7 cellular contexts compared by ENCODE assay signal in genomic region chr11:119318240-119319135, GRCh38. TPM values are rescaled to one million over a fixed set of nuclear protein-coding genes. Genes with fewer than 3 reads are reported as not detected.
DNase-seq lines count a peak whose midpoint lies in the region; ATAC-seq and TF ChIP-seq lines count a peak whose summit lies in the region.

No MANE protein-coding gene starts in this region.

- H3K9me3 Mint-ChIP-seq in naive thymus-derived CD4-positive, alpha-beta T cell: no peaks in the 10 kb centered on the region

- POLR2A ChIA-PET in naive thymus-derived CD4-positive, alpha-beta T cell (lab: Charles Lee): interaction anchor here (0.9 to 2.1 kb wide), 2 partner anchors 10 to 15 kb away, joined by 3 to 6 read pairs; no protein-coding TSS in a partner anchor

- peak overlapping the region in 6 of 10 donors; percentile 51 to 79 (median 64) for H3K4me3 Mint-ChIP-seq in naive thymus-derived CD4-positive, alpha-beta T cell

- H3K27me3 ChIP-seq in naive thymus-derived CD4-positive, alpha-beta T cell (ENCODE audit: control insufficient read depth in 2 of 2, insufficient read depth in 2 of 2, low read length in 2 of 2): peaks cover 0 to 6% of the 10 kb centered on the region in 2 donors

- intact Hi-C loops in naive thymus-derived CD4-positive, alpha-beta T cell (cut with micrococcal nuclease): no loop called here

- peaks cover 10 to 21% of the 10 kb centered on the region in 2 donors for H3K4me1 ChIP-seq in naive thymus-derived CD4-positive, alpha-beta T cell (ENCODE audit: control insufficient read depth in 2 of 2, insufficient read depth in 2 of 2, low read length in 2 of 2)

- peak overlapping the region; percentile 95 for H3K4me3 ChIP-seq in coronary artery
- H3K4me3 ChIP-seq in naive thymus-derived CD4-positive, alpha-beta T cell (ENCODE audit: low read length): no peak overlapping the region

- H3K36me3 ChIP-seq in naive thymus-derived CD4-positive, alpha-beta T cell (ENCODE audit: control insufficient read depth in 2 of 3, insufficient read depth in 3 of 3, low read length in 3 of 3): no peaks in the 10 kb centered on the region

- peaks cover 5 to 45% (median 18%) of the 10 kb centered on the region in 5 donors for H3K27me3 Mint-ChIP-seq in naive thymus-derived CD4-positive, alpha-beta T cell

- no peaks in the 10 kb centered on the region for H3K36me3 Mint-ChIP-seq in naive thymus-derived CD4-positive, alpha-beta T cell

- no peaks in the 10 kb centered on the region for H3K9me3 ChIP-seq in naive thymus-derived CD4-positive, alpha-beta T cell (ENCODE audit: control insufficient read depth in 2 of 3, low read length in 3 of 3)

- H3K27ac ChIP-seq in coronary artery: peak overlapping the region; percentile 95 to 99
- H3K27ac ChIP-seq in naive thymus-derived CD4-positive, alpha-beta T cell (ENCODE audit: low read depth, low read length): no peak overlapping the region

- TF ChIP-seq CTCF in coronary artery (IDR thresholded peaks at IDR 0.05): no peak

- peaks cover 11 to 42% (median 35%) of the 10 kb centered on the region in 7 donors for H3K4me1 Mint-ChIP-seq in naive thymus-derived CD4-positive, alpha-beta T cell

- ATAC-seq in naive thymus-derived CD4-positive, alpha-beta T cell: no peak
- ATAC-seq in GM18520 (IDR thresholded peaks at IDR 0.05; ENCODE audit: unreplicated experiment): no peak

- DNase-seq in GM19240 (ENCODE audit: insufficient read length, low spot score) (peak; percentile 70), NOMO-1 treated with dmso at 0.1 percent for 144 hours (lab: John Stamatoyannopoulos, UW; ENCODE audit: unreplicated experiment) (peak; percentile 69), coronary artery (ENCODE audit: low spot score) (peak; percentile 80), 8988T (no peak), NCI-H345 (lab: John Stamatoyannopoulos, UW) (no peak)
- no peak for DNase-seq in naive thymus-derived CD4-positive, alpha-beta T cell

- CTCF ChIA-PET in naive thymus-derived CD4-positive, alpha-beta T cell (lab: Charles Lee): interaction anchor here (0.9 kb wide), 1 partner anchor 20 kb away, joined by 3 read pairs; no protein-coding TSS in a partner anchor

- peak overlapping the region in 5 of 9 donors; percentile 9 to 67 (median 59) for H3K27ac Mint-ChIP-seq in naive thymus-derived CD4-positive, alpha-beta T cell

RNA-seq across cellular contexts. Expression of gene MCAM, which starts 1.6 kb away (rescaled TPM):
- 1 to 10 TPM in 2 of 5 experiments, under 1 TPM in 3; 0.08 to 5.1 (median 0.73) TPM for total RNA-seq in naive thymus-derived CD4-positive, alpha-beta T cell
- polyA plus RNA-seq in naive thymus-derived CD4-positive, alpha-beta T cell: under 1 TPM in 1 of 2 donors, not detected in 1; 0.26 TPM

RNA-seq across cellular contexts. Expression of gene RNF26, which starts 15.8 kb away (rescaled TPM):
- total RNA-seq in naive thymus-derived CD4-positive, alpha-beta T cell: 10 to 100 TPM; 16.9 to 28.3 (median 18.9) TPM
- 10 to 100 TPM; 50.3 to 59.1 TPM for polyA plus RNA-seq in naive thymus-derived CD4-positive, alpha-beta T cell

RNA-seq across cellular contexts. Expression of gene C1QTNF5, which starts 22.2 kb away (rescaled TPM):
- total RNA-seq in naive thymus-derived CD4-positive, alpha-beta T cell: not detected
- not detected for polyA plus RNA-seq in naive thymus-derived CD4-positive, alpha-beta T cell

RNA-seq across cellular contexts. Expression of gene MFRP, which starts 28.0 kb away (rescaled TPM):
- total RNA-seq in naive thymus-derived CD4-positive, alpha-beta T cell: not detected
- not detected for polyA plus RNA-seq in naive thymus-derived CD4-positive, alpha-beta T cell

Comparison
In these comparisons a context has a peak if more than half of its experiments do, and no peak if none do; other contexts are left out.
1. DNase-seq: peak in GM19240 (single experiment), NOMO-1 treated with dmso at 0.1 percent for 144 hours (single experiment) and coronary artery (single experiment); none in naive thymus-derived CD4-positive, alpha-beta T cell (0 of 9), 8988T (single experiment) and NCI-H345 (single experiment).